Comparison of ENCODE assay signal across 1 cellular context in the genomic region with DNA sequence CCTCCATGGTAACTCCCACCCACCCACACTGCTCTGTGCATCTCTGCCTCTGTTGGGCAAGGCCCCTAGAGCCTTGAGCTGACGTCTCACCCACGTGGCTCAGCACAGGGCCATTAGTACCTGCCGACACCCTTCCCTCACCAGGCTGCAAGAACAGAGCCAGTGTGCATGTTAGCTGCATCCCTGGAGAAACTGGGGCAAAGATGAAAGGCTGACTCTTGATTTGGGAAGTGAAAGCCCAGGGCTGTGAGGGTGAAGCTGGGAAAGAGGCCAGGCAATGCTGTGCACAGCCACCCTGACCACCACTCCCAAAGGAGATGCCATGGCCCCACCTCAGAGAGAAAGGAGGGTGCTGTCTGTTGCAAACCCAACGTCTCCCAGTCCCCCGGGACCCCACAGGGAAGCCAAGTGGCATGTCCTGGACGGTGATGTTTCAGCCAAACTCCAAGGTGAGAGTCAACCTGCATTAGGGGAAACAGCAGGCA.
TF ChIP-seq lines count a peak whose summit lies in the region.

No MANE protein-coding gene starts in this region.

TF ChIP-seq in SK-N-SH treated with all-trans-retinoic acid at 6 μM for 48 hours, 23 proteins besides CTCF, POLR2A, EP300 and RAD21 (continued from another document):
- TF ChIP-seq, protein P1, sequence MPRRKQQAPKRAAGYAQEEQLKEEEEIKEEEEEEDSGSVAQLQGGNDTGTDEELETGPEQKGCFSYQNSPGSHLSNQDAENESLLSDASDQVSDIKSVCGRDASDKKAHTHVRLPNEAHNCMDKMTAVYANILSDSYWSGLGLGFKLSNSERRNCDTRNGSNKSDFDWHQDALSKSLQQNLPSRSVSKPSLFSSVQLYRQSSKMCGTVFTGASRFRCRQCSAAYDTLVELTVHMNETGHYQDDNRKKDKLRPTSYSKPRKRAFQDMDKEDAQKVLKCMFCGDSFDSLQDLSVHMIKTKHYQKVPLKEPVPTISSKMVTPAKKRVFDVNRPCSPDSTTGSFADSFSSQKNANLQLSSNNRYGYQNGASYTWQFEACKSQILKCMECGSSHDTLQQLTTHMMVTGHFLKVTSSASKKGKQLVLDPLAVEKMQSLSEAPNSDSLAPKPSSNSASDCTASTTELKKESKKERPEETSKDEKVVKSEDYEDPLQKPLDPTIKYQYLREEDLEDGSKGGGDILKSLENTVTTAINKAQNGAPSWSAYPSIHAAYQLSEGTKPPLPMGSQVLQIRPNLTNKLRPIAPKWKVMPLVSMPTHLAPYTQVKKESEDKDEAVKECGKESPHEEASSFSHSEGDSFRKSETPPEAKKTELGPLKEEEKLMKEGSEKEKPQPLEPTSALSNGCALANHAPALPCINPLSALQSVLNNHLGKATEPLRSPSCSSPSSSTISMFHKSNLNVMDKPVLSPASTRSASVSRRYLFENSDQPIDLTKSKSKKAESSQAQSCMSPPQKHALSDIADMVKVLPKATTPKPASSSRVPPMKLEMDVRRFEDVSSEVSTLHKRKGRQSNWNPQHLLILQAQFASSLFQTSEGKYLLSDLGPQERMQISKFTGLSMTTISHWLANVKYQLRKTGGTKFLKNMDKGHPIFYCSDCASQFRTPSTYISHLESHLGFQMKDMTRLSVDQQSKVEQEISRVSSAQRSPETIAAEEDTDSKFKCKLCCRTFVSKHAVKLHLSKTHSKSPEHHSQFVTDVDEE (CRISPR knock-in tag; IDR thresholded peaks at IDR 0.05) = no peak
- TF ChIP-seq PPARA (CRISPR knock-in tag; IDR thresholded peaks at IDR 0.05; ENCODE audit: borderline replicate concordance) (no peak), ESRRG (CRISPR knock-in tag; IDR thresholded peaks at IDR 0.05) (no peak), ZNF8 (CRISPR knock-in tag; IDR thresholded peaks at IDR 0.05) (no peak), TOX (CRISPR knock-in tag; IDR thresholded peaks at IDR 0.05; ENCODE audit: borderline replicate concordance) (no peak), ZNF565 (CRISPR knock-in tag; conservative IDR thresholded peaks at IDR 0.05; ENCODE audit: low read depth) (no peak), BACH2 (CRISPR knock-in tag; IDR thresholded peaks at IDR 0.05; ENCODE audit: borderline replicate concordance) (no peak), ZNF70 (CRISPR knock-in tag; IDR thresholded peaks at IDR 0.05) (no peak), ZFP30 (CRISPR knock-in tag; IDR thresholded peaks at IDR 0.05) (no peak), RARB (CRISPR knock-in tag; IDR thresholded peaks at IDR 0.05) (no peak), ISL1 (CRISPR knock-in tag; IDR thresholded peaks at IDR 0.05) (no peak), SNAI2 (CRISPR knock-in tag; IDR thresholded peaks at IDR 0.05) (no peak), ZFP3 (CRISPR knock-in tag; IDR thresholded peaks at IDR 0.05) (no peak), GLIS3 (CRISPR knock-in tag; IDR thresholded peaks at IDR 0.05) (no peak)
- TF ChIP-seq, protein P2, sequence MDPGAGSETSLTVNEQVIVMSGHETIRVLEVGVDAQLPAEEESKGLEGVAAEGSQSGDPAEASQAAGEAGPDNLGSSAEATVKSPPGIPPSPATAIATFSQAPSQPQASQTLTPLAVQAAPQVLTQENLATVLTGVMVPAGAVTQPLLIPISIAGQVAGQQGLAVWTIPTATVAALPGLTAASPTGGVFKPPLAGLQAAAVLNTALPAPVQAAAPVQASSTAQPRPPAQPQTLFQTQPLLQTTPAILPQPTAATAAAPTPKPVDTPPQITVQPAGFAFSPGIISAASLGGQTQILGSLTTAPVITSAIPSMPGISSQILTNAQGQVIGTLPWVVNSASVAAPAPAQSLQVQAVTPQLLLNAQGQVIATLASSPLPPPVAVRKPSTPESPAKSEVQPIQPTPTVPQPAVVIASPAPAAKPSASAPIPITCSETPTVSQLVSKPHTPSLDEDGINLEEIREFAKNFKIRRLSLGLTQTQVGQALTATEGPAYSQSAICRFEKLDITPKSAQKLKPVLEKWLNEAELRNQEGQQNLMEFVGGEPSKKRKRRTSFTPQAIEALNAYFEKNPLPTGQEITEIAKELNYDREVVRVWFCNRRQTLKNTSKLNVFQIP (CRISPR knock-in tag; IDR thresholded peaks at IDR 0.05; ENCODE audit: borderline replicate concordance, low read depth) = no peak
- TF ChIP-seq, protein P3, sequence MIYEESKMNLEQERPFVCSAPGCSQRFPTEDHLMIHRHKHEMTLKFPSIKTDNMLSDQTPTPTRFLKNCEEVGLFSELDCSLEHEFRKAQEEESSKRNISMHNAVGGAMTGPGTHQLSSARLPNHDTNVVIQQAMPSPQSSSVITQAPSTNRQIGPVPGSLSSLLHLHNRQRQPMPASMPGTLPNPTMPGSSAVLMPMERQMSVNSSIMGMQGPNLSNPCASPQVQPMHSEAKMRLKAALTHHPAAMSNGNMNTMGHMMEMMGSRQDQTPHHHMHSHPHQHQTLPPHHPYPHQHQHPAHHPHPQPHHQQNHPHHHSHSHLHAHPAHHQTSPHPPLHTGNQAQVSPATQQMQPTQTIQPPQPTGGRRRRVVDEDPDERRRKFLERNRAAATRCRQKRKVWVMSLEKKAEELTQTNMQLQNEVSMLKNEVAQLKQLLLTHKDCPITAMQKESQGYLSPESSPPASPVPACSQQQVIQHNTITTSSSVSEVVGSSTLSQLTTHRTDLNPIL (CRISPR knock-in tag; IDR thresholded peaks at IDR 0.05; ENCODE audit: low read depth) = no peak
